Comparison of ENCODE assay signal across 9 cellular contexts in genomic region chr1:206705187-206705586, GRCh38. TPM values are rescaled to one million over a fixed set of nuclear protein-coding genes. Genes with fewer than 3 reads are reported as not detected.
DNase-seq lines count a peak whose midpoint lies in the region; ATAC-seq and TF ChIP-seq lines count a peak whose summit lies in the region.
"Had no signal": no experiment of that assay in that cellular context is flagged by ENCODE, and none has a peak within 500 bp of the region (broad histone marks: within the 10 kb centered on the region; RNA-seq: fewer than 3 reads in every experiment).

No MANE protein-coding gene starts in this region.

- intact Hi-C loops in heart right ventricle (cut with DNase I): no loop called here
- intact Hi-C loops in thyroid gland (cut with DNase I): no loop called here

- H3K9me3 ChIP-seq in heart right ventricle (no peaks in the 10 kb centered on the region), thyroid gland (no peaks in the 10 kb centered on the region)
- H3K9me3 ChIP-seq in effector memory CD4-positive, alpha-beta T cell (ENCODE audit: control insufficient read depth, low read length): no peaks in the 10 kb centered on the region

- H3K27me3 ChIP-seq in heart right ventricle: no peaks in the 10 kb centered on the region
- no peaks in the 10 kb centered on the region for H3K27me3 ChIP-seq in thyroid gland
- H3K27me3 ChIP-seq in effector memory CD4-positive, alpha-beta T cell (replicated peaks; ENCODE audit: control insufficient read depth, insufficient read depth, low read length, poor library complexity, severe bottlenecking): no peaks in the 10 kb centered on the region

- H3K27me3 Mint-ChIP-seq in activated CD8-positive, alpha-beta memory T cell treated with anti-CD3 and anti-CD28 coated beads, Interleukin-2, amount 10 ng/mL, durations not matched to agents 7 days and 5 days: no peaks in the 10 kb centered on the region

- no peak for TF ChIP-seq CTCF in heart right ventricle (IDR thresholded peaks at IDR 0.05)
- no peak for TF ChIP-seq CTCF in thyroid gland (IDR thresholded peaks at IDR 0.05)

- H3K4me1 Mint-ChIP-seq in activated CD8-positive, alpha-beta memory T cell treated with anti-CD3 and anti-CD28 coated beads, Interleukin-2, amount 10 ng/mL, durations not matched to agents 7 days and 5 days: peaks cover 85% of the 10 kb centered on the region

- 20 to 28% methylated on average over 4 of the region's 4 CpGs for WGBS in heart right ventricle, 2 donors
- 27 to 33% methylated on average over 4 of the region's 4 CpGs for WGBS in thyroid gland, 2 donors

- H3K4me1 ChIP-seq in heart right ventricle: peaks cover 54 to 100% (median 98%) of the 10 kb centered on the region in 9 donors
- peaks cover 62 to 87% of the 10 kb centered on the region in 2 donors for H3K4me1 ChIP-seq in thyroid gland
- peaks cover 60% of the 10 kb centered on the region for H3K4me1 ChIP-seq in effector memory CD4-positive, alpha-beta T cell (ENCODE audit: control insufficient read depth, insufficient read depth, low read length, poor library complexity, severe bottlenecking)

- ATAC-seq in activated CD8-positive, alpha-beta memory T cell treated with anti-CD3 and anti-CD28 coated beads, Interleukin-2, amount 10 ng/mL, durations not matched to agents 7 days and 5 days: no peak
- ATAC-seq in heart right ventricle (peak in 6 of 8 donors; percentile 26 to 35 (median 27)), GM18511 (IDR thresholded peaks at IDR 0.05; ENCODE audit: unreplicated experiment) (no peak)

- H3K36me3 Mint-ChIP-seq in activated CD8-positive, alpha-beta memory T cell treated with anti-CD3 and anti-CD28 coated beads, Interleukin-2, amount 10 ng/mL, durations not matched to agents 7 days and 5 days: peaks cover 2% of the 10 kb centered on the region

- TF ChIP-seq POLR2A in thyroid gland (IDR thresholded peaks at IDR 0.05): no peak

- H3K27ac ChIP-seq in heart right ventricle (peak overlapping the region in 9 of 10 donors; percentile 59 to 84 (median 74)), thyroid gland (peak overlapping the region; percentile 5 to 53 (median 31))
- H3K27ac ChIP-seq in effector memory CD4-positive, alpha-beta T cell (ENCODE audit: insufficient read depth, low read length, poor library complexity, severe bottlenecking): no peak overlapping the region
- H3K27ac ChIP-seq: C4-2B had no signal

- H3K36me3 ChIP-seq in heart right ventricle (no peaks in the 10 kb centered on the region), thyroid gland (no peaks in the 10 kb centered on the region)
- H3K36me3 ChIP-seq in effector memory CD4-positive, alpha-beta T cell (ENCODE audit: control insufficient read depth, insufficient read depth, low read length): no peaks in the 10 kb centered on the region

- H3K27ac Mint-ChIP-seq in activated CD8-positive, alpha-beta memory T cell treated with anti-CD3 and anti-CD28 coated beads, Interleukin-2, amount 10 ng/mL, durations not matched to agents 7 days and 5 days: peak overlapping the region; percentile 16

- H3K4me3 ChIP-seq in heart right ventricle: peak overlapping the region in 2 of 10 donors; percentile 0 to 12
- no peak overlapping the region for H3K4me3 ChIP-seq in thyroid gland (replicated peaks in 1 of 3)
- H3K4me3 ChIP-seq in effector memory CD4-positive, alpha-beta T cell (ENCODE audit: insufficient read depth, low read depth, low read length, poor library complexity, severe bottlenecking): no peak overlapping the region

- H3K4me3 Mint-ChIP-seq in activated CD8-positive, alpha-beta memory T cell treated with anti-CD3 and anti-CD28 coated beads, Interleukin-2, amount 10 ng/mL, durations not matched to agents 7 days and 5 days: no peak overlapping the region

- no peaks in the 10 kb centered on the region for H3K9me3 Mint-ChIP-seq in activated CD8-positive, alpha-beta memory T cell treated with anti-CD3 and anti-CD28 coated beads, Interleukin-2, amount 10 ng/mL, durations not matched to agents 7 days and 5 days (ENCODE audit: low read depth)

- CTCF ChIA-PET in activated CD8-positive, alpha-beta memory T cell treated with anti-CD3 and anti-CD28 coated beads, Interleukin-2, amount 10 ng/mL, durations not matched to agents 7 days and 5 days (lab: Charles Lee): interaction anchor here (0.8 to 1.6 kb wide), 10 partner anchors 8 to 208 kb away, joined by 3 to 5 read pairs (median 3); no protein-coding TSS in a partner anchor

- no peak for DNase-seq in activated CD8-positive, alpha-beta memory T cell treated with anti-CD3 and anti-CD28 coated beads, Interleukin-2, amount 10 ng/mL, durations not matched to agents 7 days and 5 days
- no peak for DNase-seq in activated CD8-positive, alpha-beta memory T cell treated with anti-CD3 and anti-CD28 coated beads for 24 hours
- DNase-seq in SHP77 treated with DMSO at 0.1 percent for 48 hours (lab: John Stamatoyannopoulos, UW) (peak; percentile 90), heart right ventricle (no peak), thyroid gland (peak; percentile 76 to 86)
- DNase-seq in activated CD4-positive, alpha-beta T cell treated with anti-CD3 and anti-CD28 coated beads for 48 hours: no peak
- DNase-seq in effector memory CD4-positive, alpha-beta T cell: no peak

RNA-seq across cellular contexts. Expression of gene MAPKAPK2, which starts 20.5 kb away (rescaled TPM):
- 10 to 100 TPM; 85.7 to 93.8 TPM for total RNA-seq in activated CD8-positive, alpha-beta memory T cell treated with anti-CD3 and anti-CD28 coated beads, Interleukin-2, amount 10 ng/mL, durations not matched to agents 7 days and 5 days
- 100 to 1,000 TPM; 169 to 323 (median 224) TPM for total RNA-seq in heart right ventricle
- polyA plus RNA-seq in heart right ventricle: 100 to 1,000 TPM; 101 to 144 TPM
- total RNA-seq in thyroid gland: 10 to 100 TPM; 48.5 to 64.0 (median 59.9) TPM

Comparison
In these comparisons a context has a peak if more than half of its experiments do, and no peak if none do; other contexts are left out.
1. ATAC-seq: peak in heart right ventricle (6 of 8); none in activated CD8-positive, alpha-beta memory T cell treated with anti-CD3 and anti-CD28 coated beads, Interleukin-2, amount 10 ng/mL, durations not matched to agents 7 days and 5 days (single experiment) and GM18511 (single experiment).
2. DNase-seq: peak in SHP77 treated with DMSO at 0.1 percent for 48 hours (single experiment) and thyroid gland (2 of 2); none in activated CD8-positive, alpha-beta memory T cell treated with anti-CD3 and anti-CD28 coated beads, Interleukin-2, amount 10 ng/mL, durations not matched to agents 7 days and 5 days (single experiment), activated CD8-positive, alpha-beta memory T cell treated with anti-CD3 and anti-CD28 coated beads for 24 hours (single experiment), heart right ventricle (0 of 2), activated CD4-positive, alpha-beta T cell treated with anti-CD3 and anti-CD28 coated beads for 48 hours (single experiment) and effector memory CD4-positive, alpha-beta T cell (0 of 3).